ENCODE assay signal across 23 cellular contexts in the genomic region with DNA sequence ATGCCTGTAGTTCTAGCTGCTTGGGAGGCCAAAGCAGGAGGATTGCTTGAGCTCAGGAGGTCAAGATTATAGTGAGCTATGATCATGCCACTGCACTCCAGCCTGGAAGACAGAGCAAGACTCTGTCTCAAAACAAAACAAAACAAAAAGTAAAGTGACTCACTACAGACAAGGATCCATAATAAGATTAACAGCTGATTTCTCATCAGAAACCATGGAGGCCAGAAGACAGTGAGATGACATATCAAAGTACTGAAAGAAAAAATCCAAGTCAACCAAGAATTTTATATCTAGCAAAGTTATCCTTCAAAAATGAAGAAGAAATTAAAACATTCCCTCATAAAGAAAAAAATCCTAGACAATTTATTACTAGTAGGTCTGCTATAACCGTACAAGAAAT.
A peak's percentile ranks its signal among the peaks of the same experiment; 100 is the strongest.
DNase-seq lines count a peak whose midpoint lies in the region; FAIRE-seq and TF ChIP-seq lines count a peak whose summit lies in the region.
"Had no signal": no experiment of that assay in that cellular context is flagged by ENCODE, and none has a peak within 500 bp of the region (broad histone marks: within the 10 kb centered on the region; RNA-seq: fewer than 3 reads in every experiment).

No MANE protein-coding gene starts in this region.

- in situ Hi-C loops in G401 (cut with HindIII; ENCODE audit: low sequenced_read_pairs) = no loop called here

- intact Hi-C loops in activated CD4-positive, alpha-beta T cell treated with anti-CD3 and anti-CD28 coated beads, Interleukin-2, amount 10 ng/mL, durations not matched to agents 24 days and 14 days (cut with micrococcal nuclease) = no loop called here
- intact Hi-C loops in esophagus squamous epithelium (cut with DNase I) = no loop called here

- H3K4me3 Mint-ChIP-seq in activated CD4-positive, alpha-beta T cell treated with anti-CD3 and anti-CD28 coated beads, Interleukin-2, amount 10 ng/mL, durations not matched to agents 24 days and 14 days = no peak overlapping the region
- H3K4me3 Mint-ChIP-seq: B cell; CD4-positive, CD25-positive, alpha-beta regulatory T cell; CD8-positive, alpha-beta T cell; H9 had no signal

- peaks cover 4% of the 10 kb centered on the region for H3K36me3 Mint-ChIP-seq in activated CD4-positive, alpha-beta T cell treated with anti-CD3 and anti-CD28 coated beads, Interleukin-2, amount 10 ng/mL, durations not matched to agents 24 days and 14 days (ENCODE audit: low read depth)
- H3K36me3 Mint-ChIP-seq: CD4-positive, CD25-positive, alpha-beta regulatory T cell; CD8-positive, alpha-beta T cell had no signal

- CTCF ChIA-PET in HEK293 (lab: Yijun Ruan, JAX) = interaction anchor here (0.8 to 1.1 kb wide), 2 partner anchors 9 to 32 kb away, joined by 3 to 5 read pairs; no protein-coding TSS in a partner anchor

- no peak for TF ChIP-seq POLR2A in esophagus squamous epithelium (IDR thresholded peaks at IDR 0.05)

- H3K27me3 ChIP-seq in esophagus squamous epithelium = peaks cover 0 to 53% (median 0%) of the 10 kb centered on the region in 4 donors
- H3K27me3 ChIP-seq: BLaER1 had no signal

- H3K27ac ChIP-seq in HEK293 (ENCODE audit: extremely low read depth, low read depth, low read length) = no peak overlapping the region
- H3K27ac ChIP-seq in esophagus squamous epithelium = no peak overlapping the region
- H3K27ac ChIP-seq: 22Rv1, BLaER1, C4-2B, GM23248 had no signal

- H3K4me1 ChIP-seq in HEK293 (ENCODE audit: control insufficient read depth, insufficient read depth, low read length) (no peaks in the 10 kb centered on the region), esophagus squamous epithelium (no peaks in the 10 kb centered on the region)
- H3K4me1 ChIP-seq: Caco-2 had no signal

- H3K9me3 Mint-ChIP-seq in activated CD4-positive, alpha-beta T cell treated with anti-CD3 and anti-CD28 coated beads, Interleukin-2, amount 10 ng/mL, durations not matched to agents 24 days and 14 days = peaks cover 17% of the 10 kb centered on the region

- POLR2A ChIA-PET in HEK293 (lab: Yijun Ruan, JAX) = no interaction called here

- H3K4me3 ChIP-seq in HEK293 (ENCODE audit: low read depth, low read length) (no peak overlapping the region), esophagus squamous epithelium (no peak overlapping the region)
- H3K4me3 ChIP-seq: BLaER1, GM23248 had no signal

- peaks cover 37% of the 10 kb centered on the region for H3K27me3 Mint-ChIP-seq in activated CD4-positive, alpha-beta T cell treated with anti-CD3 and anti-CD28 coated beads, Interleukin-2, amount 10 ng/mL, durations not matched to agents 24 days and 14 days

- no peaks in the 10 kb centered on the region for H3K4me1 Mint-ChIP-seq in activated CD4-positive, alpha-beta T cell treated with anti-CD3 and anti-CD28 coated beads, Interleukin-2, amount 10 ng/mL, durations not matched to agents 24 days and 14 days
- H3K4me1 Mint-ChIP-seq: B cell, H9 had no signal

- no peak for TF ChIP-seq CTCF in HEK293 (tag by site-specific recombination; IDR thresholded peaks at IDR 0.05)
- no peak for TF ChIP-seq CTCF in esophagus squamous epithelium (IDR thresholded peaks at IDR 0.05)

- WGBS in esophagus squamous epithelium, 2 donors = 83 to 93% methylated on average over 1 of the region's 1 CpG

- no peaks in the 10 kb centered on the region for H3K9me3 ChIP-seq in HEK293 (ENCODE audit: control insufficient read depth, insufficient read depth, low read depth, low read length)
- H3K9me3 ChIP-seq in esophagus squamous epithelium = peaks cover 0 to 18% (median 11%) of the 10 kb centered on the region in 3 donors

- FAIRE-seq in G401.6 (lab: Jason Lieb, UNC) (peak; percentile 23), islet of Langerhans (lab: Jason Lieb, UNC) (peak; percentile 13)
- FAIRE-seq: A204.1, GM19239, H1 had no signal

- peak; percentile 35 for DNase-seq in activated CD4-positive, alpha-beta T cell treated with anti-CD3 and anti-CD28 coated beads, Interleukin-2, amount 10 ng/mL, durations not matched to agents 24 days and 14 days
- DNase-seq in activated CD4-positive, alpha-beta T cell treated with anti-CD3 and anti-CD28 coated beads for 1 hour = no peak
- DNase-seq in esophagus squamous epithelium (lab: John Stamatoyannopoulos, UW) (no peak), NCI-H774 (lab: John Stamatoyannopoulos, UW) (no peak), G401 (ENCODE audit: low spot score) (no peak)
- DNase-seq: Caco-2; CD4-positive, CD25-positive, alpha-beta regulatory T cell; CD8-positive, alpha-beta T cell; DMS153; DMS79; EL; GM23248; H9 had no signal

- no peaks in the 10 kb centered on the region for H3K36me3 ChIP-seq in HEK293 (ENCODE audit: control insufficient read depth in 2 of 2, insufficient read depth in 1 of 2, low read length in 2 of 2)
- no peaks in the 10 kb centered on the region for H3K36me3 ChIP-seq in esophagus squamous epithelium
- H3K36me3 ChIP-seq: BLaER1 had no signal

- H3K27ac Mint-ChIP-seq in activated CD4-positive, alpha-beta T cell treated with anti-CD3 and anti-CD28 coated beads, Interleukin-2, amount 10 ng/mL, durations not matched to agents 24 days and 14 days = no peak overlapping the region
- H3K27ac Mint-ChIP-seq: B cell; CD8-positive, alpha-beta T cell; H9 had no signal

TF ChIP-seq in HEK293, 187 proteins besides CTCF, POLR2A, EP300 and RAD21:
- no peak for TF ChIP-seq ZBTB48 (tag by site-specific recombination; IDR thresholded peaks at IDR 0.05)
- peak; percentile 41; the same call in 1 of the 2 replicates for TF ChIP-seq ZNF558 (tag by site-specific recombination; IDR thresholded peaks at IDR 0.05)
- TF ChIP-seq TRIM28 (IDR thresholded peaks at IDR 0.05; ENCODE audit: borderline replicate concordance, low read length) = peak; percentile 49; the same call in 1 of the 2 replicates
- TF ChIP-seq SETDB1 (IDR thresholded peaks at IDR 0.05; ENCODE audit: insufficient read length, low read length) = peak; percentile 75
- TF ChIP-seq ZNF350 (tag by site-specific recombination; IDR thresholded peaks at IDR 0.05) = no peak
